Comparison of ENCODE assay signal across 21 cellular contexts in genomic region chr6:16649895-16650294, GRCh38.
"Had no signal": no experiment of that assay in that cellular context is flagged by ENCODE, and none has a peak within 500 bp of the region (broad histone marks: within the 10 kb centered on the region; RNA-seq: fewer than 3 reads in every experiment).

No MANE protein-coding gene starts in this region.

- ATAC-seq: gastroesophageal sphincter, lower lobe of right lung had no signal

- H3K27me3 Mint-ChIP-seq: dendritic cell treated with granulocyte-macrophage colony-stimulating factor and Interleukin-4, amounts not matched to agents 40 ng/mL and 50 ng/mL, for 4 days had no signal

- H3K36me3 ChIP-seq: thoracic aorta, transverse colon had no signal

- H3K27ac ChIP-seq: esophagus squamous epithelium, gastroesophageal sphincter, left ventricle myocardium inferior, lower lobe of right lung, right atrium auricular region, stomach, thoracic aorta, transverse colon had no signal

- H3K27ac Mint-ChIP-seq: dendritic cell treated with granulocyte-macrophage colony-stimulating factor and Interleukin-4, amounts not matched to agents 40 ng/mL and 50 ng/mL, for 4 days had no signal

- DNase-seq: esophagus squamous epithelium; foreskin fibroblast; glutamatergic neuron; left ventricle myocardium inferior; lower lobe of right lung; mesenchymal stem cell; naive B cell; posterior cingulate gyrus; small intestine; stimulated activated CD4-positive, alpha-beta T cell treated with anti-CD3 and anti-CD28 coated beads, Interleukin-12 subunit alpha, Interleukin-12 subunit beta, amount 100 ng/mL, for 4 hours; stimulated activated naive CD4-positive, alpha-beta T cell; stomach; substantia nigra; transverse colon had no signal

- H3K4me3 ChIP-seq: esophagus squamous epithelium, gastroesophageal sphincter, left ventricle myocardium inferior, lower lobe of right lung, right atrium auricular region, stomach, thoracic aorta, transverse colon had no signal

- H3K9me3 ChIP-seq: esophagus squamous epithelium, gastroesophageal sphincter, left ventricle myocardium inferior, lower lobe of right lung, right atrium auricular region, stomach, thoracic aorta, transverse colon had no signal

- H3K4me1 ChIP-seq: left ventricle myocardium inferior, right atrium auricular region had no signal

- H3K9me3 Mint-ChIP-seq: dendritic cell treated with granulocyte-macrophage colony-stimulating factor and Interleukin-4, amounts not matched to agents 40 ng/mL and 50 ng/mL, for 4 days; naive B cell; neural crest cell had no signal

- H3K36me3 Mint-ChIP-seq: naive B cell had no signal

- H3K4me3 Mint-ChIP-seq: dendritic cell treated with granulocyte-macrophage colony-stimulating factor and Interleukin-4, amounts not matched to agents 40 ng/mL and 50 ng/mL, for 4 days; naive B cell; neural crest cell had no signal

- H3K27me3 ChIP-seq: esophagus squamous epithelium, gastroesophageal sphincter, right atrium auricular region, stomach, transverse colon had no signal

- H3K4me1 Mint-ChIP-seq: naive B cell had no signal

- FAIRE-seq: colon, keratinocyte, small intestine had no signal
